Comparison of ENCODE assay signal across 1 cellular context in genomic region chr17:35063514-35064223, GRCh38.
TF ChIP-seq lines count a peak whose summit lies in the region.

A gene with protein sequence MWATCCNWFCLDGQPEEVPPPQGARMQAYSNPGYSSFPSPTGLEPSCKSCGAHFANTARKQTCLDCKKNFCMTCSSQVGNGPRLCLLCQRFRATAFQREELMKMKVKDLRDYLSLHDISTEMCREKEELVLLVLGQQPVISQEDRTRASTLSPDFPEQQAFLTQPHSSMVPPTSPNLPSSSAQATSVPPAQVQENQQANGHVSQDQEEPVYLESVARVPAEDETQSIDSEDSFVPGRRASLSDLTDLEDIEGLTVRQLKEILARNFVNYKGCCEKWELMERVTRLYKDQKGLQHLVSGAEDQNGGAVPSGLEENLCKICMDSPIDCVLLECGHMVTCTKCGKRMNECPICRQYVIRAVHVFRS (minus strand): TSS chr17:35063707. CDS start chr17:35026553, 37,154 bp downstream.

TF ChIP-seq in K562, 482 proteins besides CTCF, POLR2A, EP300 and RAD21 (continued from another document):
- TF ChIP-seq, protein P1, sequence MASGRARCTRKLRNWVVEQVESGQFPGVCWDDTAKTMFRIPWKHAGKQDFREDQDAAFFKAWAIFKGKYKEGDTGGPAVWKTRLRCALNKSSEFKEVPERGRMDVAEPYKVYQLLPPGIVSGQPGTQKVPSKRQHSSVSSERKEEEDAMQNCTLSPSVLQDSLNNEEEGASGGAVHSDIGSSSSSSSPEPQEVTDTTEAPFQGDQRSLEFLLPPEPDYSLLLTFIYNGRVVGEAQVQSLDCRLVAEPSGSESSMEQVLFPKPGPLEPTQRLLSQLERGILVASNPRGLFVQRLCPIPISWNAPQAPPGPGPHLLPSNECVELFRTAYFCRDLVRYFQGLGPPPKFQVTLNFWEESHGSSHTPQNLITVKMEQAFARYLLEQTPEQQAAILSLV (tag; IDR thresholded peaks at IDR 0.05) = 0 out of 2 replicates have a peak, but pooled peaks have one; percentile 53
- 0 out of 4 replicates have a peak, but pooled peaks of 1 of the 2 experiments have one; percentile 22 for TF ChIP-seq ARNT (IDR thresholded peaks at IDR 0.05)
- no peak for TF ChIP-seq PTRF (tag; IDR thresholded peaks at IDR 0.05)
- TF ChIP-seq SMARCC2 (IDR thresholded peaks at IDR 0.05; ENCODE audit: low read depth) = peak; percentile 70; the same call in 1 of the 2 replicates
- TF ChIP-seq SMAD1 (IDR thresholded peaks at IDR 0.05; ENCODE audit: low read depth, low read length, partially characterized antibody) = no peak
- peak; percentile 84; the same call in 1 of the 2 replicates for TF ChIP-seq MYNN (IDR thresholded peaks at IDR 0.05)
- TF ChIP-seq MYNN (CRISPR knock-in tag; IDR thresholded peaks at IDR 0.05) = no peak
- no peak for TF ChIP-seq E2F6 (IDR thresholded peaks at IDR 0.05; ENCODE audit: borderline replicate concordance in 1 of 2, extremely low read depth in 1 of 2, insufficient read depth in 1 of 2, insufficient read length in 1 of 2, low read depth in 1 of 2, low read length in 1 of 2, poor library complexity in 1 of 2, severe bottlenecking in 1 of 2)
- peak; percentile 84 for TF ChIP-seq ZNF316 (IDR thresholded peaks at IDR 0.05)
- TF ChIP-seq TBP (optimal IDR thresholded peaks at IDR 0.05; ENCODE audit: low read depth, low read length) = peak; percentile 64
- TF ChIP-seq RCOR1 (IDR thresholded peaks at IDR 0.05; ENCODE audit: borderline replicate concordance in 1 of 2, low read depth in 2 of 2, low read length in 2 of 2) = peak in 1 of 2 experiments; percentile 77; a peak in 2 of 4 replicates
- TF ChIP-seq PRDM10 (IDR thresholded peaks at IDR 0.05; ENCODE audit: partially characterized antibody) = peak; percentile 67
- TF ChIP-seq CREM (IDR thresholded peaks at IDR 0.05; ENCODE audit: low read depth) = 0 out of 2 replicates have a peak, but pooled peaks have one; percentile 10
- TF ChIP-seq TEAD4 (IDR thresholded peaks at IDR 0.05; ENCODE audit: low read length) = peak; percentile 53
- TF ChIP-seq TEAD4 (CRISPR knock-in tag; IDR thresholded peaks at IDR 0.05; ENCODE audit: borderline replicate concordance) = no peak
- peak; percentile 73 for TF ChIP-seq ZNF384 (IDR thresholded peaks at IDR 0.05; ENCODE audit: low read depth, low read length)
- peak in 1 of 2 experiments; percentile 24; a peak in 1 of 4 replicates for TF ChIP-seq NRF1 (conservative IDR thresholded peaks at IDR 0.05 in 1 of 2, IDR thresholded peaks at IDR 0.05 in 1 of 2)
- TF ChIP-seq NR2C2 (CRISPR knock-in tag; IDR thresholded peaks at IDR 0.05) = no peak
- TF ChIP-seq NR2C2 (tag; IDR thresholded peaks at IDR 0.05) = peak; percentile 78
- TF ChIP-seq RBFOX2 (IDR thresholded peaks at IDR 0.05; ENCODE audit: low read depth, low read length) = peak; percentile 34; the same call in 1 of the 2 replicates
- TF ChIP-seq ARID1B (IDR thresholded peaks at IDR 0.05) = peak; percentile 83
- no peak for TF ChIP-seq ZNF449 (CRISPR knock-in tag; IDR thresholded peaks at IDR 0.05)
- no peak for TF ChIP-seq SRSF3 (IDR thresholded peaks at IDR 0.05; ENCODE audit: insufficient read depth, low read length)
- TF ChIP-seq L3MBTL2 (IDR thresholded peaks at IDR 0.05) = peak; percentile 27; the same call in 1 of the 2 replicates
- peak; percentile 49; the same call in 1 of the 2 replicates for TF ChIP-seq MTA1 (IDR thresholded peaks at IDR 0.05; ENCODE audit: borderline replicate concordance)
- peak; percentile 95 for TF ChIP-seq JUND (IDR thresholded peaks at IDR 0.05; ENCODE audit: borderline replicate concordance, low read depth, low read length)
- peak; percentile 93; the same call in 2 of the 3 replicates for TF ChIP-seq JUND (tag; IDR thresholded peaks at IDR 0.05; ENCODE audit: borderline replicate concordance, low read depth, low read length)
- peak; percentile 89 for TF ChIP-seq FOSL1 (tag; conservative IDR thresholded peaks at IDR 0.05)
- peak; percentile 89 for TF ChIP-seq SMARCA4 (IDR thresholded peaks at IDR 0.05)
- TF ChIP-seq MEF2D (tag; conservative IDR thresholded peaks at IDR 0.05; ENCODE audit: low read depth) = 0 out of 2 replicates have a peak, but pooled peaks have one; percentile 16
- no peak for TF ChIP-seq ZNF324 (CRISPR knock-in tag; IDR thresholded peaks at IDR 0.05)
- TF ChIP-seq NR2C1 (IDR thresholded peaks at IDR 0.05) = no peak
- TF ChIP-seq NR2C1 (tag; IDR thresholded peaks at IDR 0.05) = peak; percentile 17; the same call in 1 of the 2 replicates
- peak; percentile 39 for TF ChIP-seq DACH1 (IDR thresholded peaks at IDR 0.05; ENCODE audit: partially characterized antibody)
- peak in 2 of 3 experiments; percentile 61 to 86 for TF ChIP-seq YY1 (IDR thresholded peaks at IDR 0.05; ENCODE audit: borderline replicate concordance in 1 of 3, control insufficient read depth in 1 of 3, extremely low read depth in 1 of 3, insufficient read depth in 3 of 3, insufficient read length in 1 of 3, insufficient replicate concordance in 2 of 3, low read depth in 1 of 3, low read length in 2 of 3)
- TF ChIP-seq POLR2AphosphoS5 (IDR thresholded peaks at IDR 0.05; ENCODE audit: control insufficient read depth, insufficient read depth, low read depth, low read length) = peak; percentile 17; the same call in 1 of the 2 replicates
- TF ChIP-seq, protein P2, sequence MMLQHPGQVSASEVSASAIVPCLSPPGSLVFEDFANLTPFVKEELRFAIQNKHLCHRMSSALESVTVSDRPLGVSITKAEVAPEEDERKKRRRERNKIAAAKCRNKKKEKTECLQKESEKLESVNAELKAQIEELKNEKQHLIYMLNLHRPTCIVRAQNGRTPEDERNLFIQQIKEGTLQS (IDR thresholded peaks at IDR 0.05) = peak; percentile 96
- TF ChIP-seq, protein P2 (CRISPR knock-in tag; conservative IDR thresholded peaks at IDR 0.05) = peak; percentile 65; the same call in 1 of the 2 replicates
- TF ChIP-seq RB1 (IDR thresholded peaks at IDR 0.05; ENCODE audit: low read depth) = 0 out of 2 replicates have a peak, but pooled peaks have one; percentile 13
- peak; percentile 12; the same call in 1 of the 2 replicates for TF ChIP-seq PHF8 (IDR thresholded peaks at IDR 0.05; ENCODE audit: borderline replicate concordance, low read length)
- peak; percentile 30; the same call in 1 of the 2 replicates for TF ChIP-seq MTA2 (IDR thresholded peaks at IDR 0.05; ENCODE audit: low read depth)
- no peak for TF ChIP-seq ZFP30 (CRISPR knock-in tag; IDR thresholded peaks at IDR 0.05; ENCODE audit: borderline replicate concordance)
- peak; percentile 70; the same call in 1 of the 2 replicates for TF ChIP-seq ELF4 (CRISPR knock-in tag; IDR thresholded peaks at IDR 0.05)
- no peak for TF ChIP-seq DDX20 (tag; IDR thresholded peaks at IDR 0.05; ENCODE audit: low read depth)
- TF ChIP-seq ZC3H11A (IDR thresholded peaks at IDR 0.05; ENCODE audit: low read depth, low read length) = no peak
- TF ChIP-seq ZBED1 (IDR thresholded peaks at IDR 0.05) = 0 out of 2 replicates have a peak, but pooled peaks have one; percentile 22
- peak in 1 of 2 experiments; percentile 56; a peak in 1 of 3 replicates for TF ChIP-seq CBX3 (IDR thresholded peaks at IDR 0.05; ENCODE audit: borderline replicate concordance in 1 of 2, low read length in 2 of 2)
- TF ChIP-seq ESRRB (CRISPR knock-in tag; IDR thresholded peaks at IDR 0.05; ENCODE audit: borderline replicate concordance) = no peak
- TF ChIP-seq ZNF165 (CRISPR knock-in tag; IDR thresholded peaks at IDR 0.05; ENCODE audit: borderline replicate concordance) = no peak
- 0 out of 2 replicates have a peak, but pooled peaks have one; percentile 12 for TF ChIP-seq ZNF24 (IDR thresholded peaks at IDR 0.05)
- TF ChIP-seq HNRNPL (IDR thresholded peaks at IDR 0.05; ENCODE audit: low read depth, low read length) = 0 out of 2 replicates have a peak, but pooled peaks have one; percentile 68
- peak; percentile 69; the same call in 1 of the 2 replicates for TF ChIP-seq FOXJ2 (tag; IDR thresholded peaks at IDR 0.05)
- TF ChIP-seq LARP7 (IDR thresholded peaks at IDR 0.05) = no peak
- peak; percentile 71 for TF ChIP-seq ZNF589 (CRISPR knock-in tag; IDR thresholded peaks at IDR 0.05; ENCODE audit: low read depth)
- TF ChIP-seq ZNF583 (CRISPR knock-in tag; IDR thresholded peaks at IDR 0.05) = peak; percentile 72; the same call in 1 of the 2 replicates
- TF ChIP-seq BRF2 (IDR thresholded peaks at IDR 0.05; ENCODE audit: borderline replicate concordance, insufficient read depth, insufficient read length) = no peak
- TF ChIP-seq ZNF766 (CRISPR knock-in tag; conservative IDR thresholded peaks at IDR 0.05) = 0 out of 2 replicates have a peak, but pooled peaks have one; percentile 36
- TF ChIP-seq FOXA3 (CRISPR knock-in tag; conservative IDR thresholded peaks at IDR 0.05 in 1 of 2, IDR thresholded peaks at IDR 0.05 in 1 of 2) = peak in 1 of 2 experiments; percentile 39; a peak in 1 of 4 replicates
